In the genomic region with DNA sequence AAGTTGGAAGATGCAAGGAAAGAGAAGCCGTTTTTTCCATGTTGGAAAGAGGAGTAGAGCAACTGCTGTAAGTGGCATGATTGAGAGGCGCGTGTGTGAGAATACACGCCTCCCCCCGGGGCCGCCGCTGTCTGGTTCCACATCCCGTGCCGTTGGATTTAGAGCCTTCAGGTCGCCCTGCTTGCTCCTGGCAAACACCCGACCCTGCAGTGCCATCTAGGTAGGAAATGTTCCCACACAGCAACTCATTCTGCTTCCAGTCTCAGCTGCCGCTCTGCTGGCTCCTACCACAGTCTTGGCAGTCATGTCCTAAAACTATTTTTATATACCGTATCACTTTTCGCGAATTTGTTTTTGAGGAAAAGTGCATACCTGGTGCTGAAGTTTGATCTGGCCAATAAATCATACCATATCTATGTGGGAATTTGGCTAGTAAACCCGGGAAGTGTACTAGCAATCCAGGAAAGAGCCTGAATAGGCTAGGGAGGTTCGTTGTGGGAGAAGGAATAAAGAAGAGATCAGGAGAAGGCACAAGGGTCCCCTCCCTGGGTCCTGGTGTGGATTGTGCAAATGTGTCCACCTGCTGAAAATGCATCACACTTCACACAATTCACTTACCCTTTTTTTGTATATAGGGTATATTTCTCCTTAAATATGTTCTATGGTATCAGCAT, we compare ENCODE assay signal across 12 cellular contexts.
DNase-seq lines count a peak whose midpoint lies in the region; ATAC-seq and TF ChIP-seq lines count a peak whose summit lies in the region.
"Had no signal": no experiment of that assay in that cellular context is flagged by ENCODE, and none has a peak within 500 bp of the region (broad histone marks: within the 10 kb centered on the region; RNA-seq: fewer than 3 reads in every experiment).

No MANE protein-coding gene starts in this region.

- no peak overlapping the region for H3K4me2 ChIP-seq in mesenchymal stem cell (ENCODE audit: low read length, poor library complexity, severe bottlenecking)
- H3K4me2 ChIP-seq: PC-9 had no signal

- no peaks in the 10 kb centered on the region for H3K27me3 ChIP-seq in mesenchymal stem cell (ENCODE audit: control insufficient read depth in 1 of 2, insufficient read depth in 1 of 2, low read length in 2 of 2)
- H3K27me3 ChIP-seq: spleen, vagina had no signal

- H3K36me3 ChIP-seq in mesenchymal stem cell (ENCODE audit: control insufficient read depth in 1 of 2, insufficient read depth in 2 of 2, low read depth in 1 of 2, low read length in 2 of 2) = no peaks in the 10 kb centered on the region
- H3K36me3 ChIP-seq: spleen, vagina had no signal

- WGBS in mesenchymal stem cell = 62% methylated on average over 17 of the region's 17 CpGs

- no peak overlapping the region for H2BK120ac ChIP-seq in mesenchymal stem cell (ENCODE audit: low read depth, low read length)

- no peak overlapping the region for H3K18ac ChIP-seq in mesenchymal stem cell (ENCODE audit: low read depth in 1 of 2, low read length in 2 of 2)

- no peak overlapping the region for H3K4ac ChIP-seq in mesenchymal stem cell (ENCODE audit: low read depth in 1 of 2, low read length in 2 of 2)

- H3K4me3 ChIP-seq in mesenchymal stem cell (ENCODE audit: insufficient read depth in 1 of 2, low read depth in 1 of 2, low read length in 2 of 2) = no peak overlapping the region
- H3K4me3 ChIP-seq: PC-9, spleen, vagina had no signal

- H2AK5ac ChIP-seq in mesenchymal stem cell (ENCODE audit: low read length, severe bottlenecking) = no peak overlapping the region

- H3K79me1 ChIP-seq in mesenchymal stem cell (replicated peaks; ENCODE audit: low read length, poor library complexity, severe bottlenecking) = no peaks in the 10 kb centered on the region

- no peak for ATAC-seq in GM18511 (IDR thresholded peaks at IDR 0.05; ENCODE audit: unreplicated experiment)

- DNase-seq in SHP77 treated with DMSO at 0.1 percent for 48 hours (lab: John Stamatoyannopoulos, UW) (peak; percentile 49), iPS-NIHi11 (ENCODE audit: low spot score) (peak; percentile 19), AG20443 (ENCODE audit: low spot score) (no peak), mesenchymal stem cell (no peak)
- no peak for DNase-seq in activated CD4-positive, alpha-beta T cell treated with anti-CD3 and anti-CD28 coated beads for 48 hours
- DNase-seq: NCI-H1436, PC-9, spleen had no signal

- no peak overlapping the region for H2BK5ac ChIP-seq in mesenchymal stem cell (ENCODE audit: low read depth, low read length, poor library complexity, severe bottlenecking)

- no peak overlapping the region for H3K9ac ChIP-seq in mesenchymal stem cell (ENCODE audit: low read length)

- peak; percentile 61 for TF ChIP-seq CTCF in 22Rv1 (IDR thresholded peaks at IDR 0.05)
- peak; percentile 38; the same call in 1 of the 2 replicates for TF ChIP-seq CTCF in LNCAP (IDR thresholded peaks at IDR 0.05)

- no peak overlapping the region for H2BK12ac ChIP-seq in mesenchymal stem cell (ENCODE audit: low read length in 2 of 2)

- no peaks in the 10 kb centered on the region for H3K4me1 ChIP-seq in mesenchymal stem cell (ENCODE audit: control insufficient read depth, insufficient read depth, low read depth, low read length)
- H3K4me1 ChIP-seq: spleen, vagina had no signal

- H4K8ac ChIP-seq in mesenchymal stem cell (ENCODE audit: low read length) = no peak overlapping the region

- no peak overlapping the region for H3K23ac ChIP-seq in mesenchymal stem cell (ENCODE audit: low read length in 2 of 2)

- H3K14ac ChIP-seq in mesenchymal stem cell (ENCODE audit: low read length in 2 of 2) = no peak overlapping the region

- no peak overlapping the region for H2BK15ac ChIP-seq in mesenchymal stem cell (ENCODE audit: low read depth, poor library complexity, severe bottlenecking)

- H3K27ac ChIP-seq in 22Rv1 (no peak overlapping the region), mesenchymal stem cell (ENCODE audit: low read length, poor library complexity, severe bottlenecking) (no peak overlapping the region)
- H3K27ac ChIP-seq: PC-9, spleen, vagina had no signal

- no peaks in the 10 kb centered on the region for H3K9me3 ChIP-seq in mesenchymal stem cell (ENCODE audit: control insufficient read depth, low read length)
- H3K9me3 ChIP-seq: spleen, vagina had no signal

- H2AFZ ChIP-seq in mesenchymal stem cell (ENCODE audit: low read depth, low read length) = no peak overlapping the region
- H2AFZ ChIP-seq: PC-9 had no signal

- no peak overlapping the region for H4K91ac ChIP-seq in mesenchymal stem cell (ENCODE audit: low read length)

Comparison
In these comparisons a context has a peak if more than half of its experiments do, and no peak if none do; other contexts are left out.
1. DNase-seq: peak in SHP77 treated with DMSO at 0.1 percent for 48 hours (single experiment) and iPS-NIHi11 (single experiment); none in AG20443 (single experiment), activated CD4-positive, alpha-beta T cell treated with anti-CD3 and anti-CD28 coated beads for 48 hours (single experiment) and mesenchymal stem cell (single experiment).